9 cellular contexts compared by ENCODE assay signal in the genomic region with DNA sequence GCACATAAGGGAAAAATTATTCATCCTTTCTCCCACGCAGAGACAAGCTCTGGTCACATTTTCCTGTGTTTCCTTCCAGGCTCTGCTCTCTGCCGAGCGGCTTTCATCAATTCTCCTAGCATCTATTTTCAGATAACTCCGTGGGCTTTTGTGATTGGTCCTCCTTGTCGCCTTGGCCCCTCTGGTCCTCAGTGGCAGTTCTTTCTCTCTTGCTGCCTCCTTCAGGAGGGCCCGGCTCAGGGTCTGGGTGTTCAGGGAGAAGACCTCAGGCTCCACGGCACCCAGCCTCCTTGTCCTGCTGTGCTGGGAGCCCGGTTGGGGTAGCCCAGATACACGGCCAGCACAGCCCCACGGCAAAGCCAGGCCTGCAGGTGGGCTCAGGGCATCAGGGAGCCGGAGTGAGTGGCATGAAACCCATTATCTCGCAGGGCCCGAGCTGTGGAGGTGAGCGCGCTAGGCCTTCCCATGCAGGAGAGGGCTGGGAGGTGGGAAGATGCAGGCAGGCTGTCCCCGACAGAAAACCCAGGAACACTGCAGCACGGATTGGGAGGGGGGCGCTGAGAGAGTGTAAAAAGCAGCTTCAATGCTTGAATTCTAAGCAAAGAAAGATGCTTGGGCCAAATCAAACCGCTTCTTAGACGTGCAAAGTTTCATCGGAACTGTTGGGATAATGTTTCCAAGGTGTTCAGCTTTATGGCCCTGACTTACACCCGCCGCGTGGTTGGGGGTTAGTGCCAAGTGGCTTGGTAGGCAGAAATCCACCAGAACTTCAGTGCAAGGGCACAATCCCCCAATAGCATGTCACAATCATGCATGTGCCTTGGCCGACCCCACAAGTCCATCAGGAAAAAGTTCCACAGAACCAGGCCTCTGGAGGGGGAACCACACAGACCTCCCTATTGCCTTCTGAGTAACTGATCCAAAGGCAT.
DNase-seq lines count a peak whose midpoint lies in the region; ATAC-seq, FAIRE-seq and TF ChIP-seq lines count a peak whose summit lies in the region.
"Had no signal": no experiment of that assay in that cellular context is flagged by ENCODE, and none has a peak within 500 bp of the region (broad histone marks: within the 10 kb centered on the region; RNA-seq: fewer than 3 reads in every experiment).

No MANE protein-coding gene starts in this region.

- no peak overlapping the region for H2AFZ ChIP-seq in Loucy (ENCODE audit: low read length)
- peak overlapping the region; percentile 24 for H2AFZ ChIP-seq in mammary epithelial cell (ENCODE audit: low read depth, low read length)

- intact Hi-C loops in mammary epithelial cell (cut with micrococcal nuclease) = loop anchor here (2.0 kb wide), 2 partner anchors 18 to 46 kb away; no protein-coding TSS in a partner anchor

- TF ChIP-seq POLR2A in A549 (IDR thresholded peaks at IDR 0.05; ENCODE audit: low read length) = no peak

- H3K4me2 ChIP-seq in A549 (peak overlapping the region; percentile 92; the same call in 2 of the 3 replicates), Loucy (ENCODE audit: low read depth, low read length, poor library complexity, severe bottlenecking) (peak overlapping the region; percentile 81), mammary epithelial cell (ENCODE audit: insufficient read depth, low read depth, low read length) (peak overlapping the region; percentile 97)

- in situ Hi-C loops in mammary epithelial cell (cut with MboI; ENCODE audit: low sequenced_read_pairs in 2 of 2) = loop anchor here in 1 of 2 donors (5.0 kb wide), 1 partner anchor 48 kb away; no protein-coding TSS in a partner anchor

- no peak overlapping the region for H3K4me3 ChIP-seq in A549
- H3K4me3 ChIP-seq in Loucy (ENCODE audit: low read length, poor library complexity, severe bottlenecking) = peak overlapping the region; percentile 84
- peak overlapping the region; percentile 40 to 72 (median 59) for H3K4me3 ChIP-seq in mammary epithelial cell (replicated peaks in 1 of 3; ENCODE audit: insufficient read depth in 1 of 3, low read depth in 2 of 3, low read length in 3 of 3)
- H3K4me3 ChIP-seq in muscle layer of colon (ENCODE audit: low read depth in 1 of 2, low read length in 2 of 2) = peak overlapping the region; percentile 12 to 18

- POLR2A ChIA-PET in A549 (lab: Yijun Ruan, JAX) = no interaction called here

- CTCF ChIA-PET in A549 (lab: Yijun Ruan, JAX) = interaction anchor here (1.3 kb wide), 1 partner anchor 46 kb away, joined by 3 read pairs; no protein-coding TSS in a partner anchor
- CTCF ChIA-PET in mammary epithelial cell (lab: Charles Lee; ENCODE audit: low non-redundant PET) = no interaction called here

- H4K20me1 ChIP-seq in Loucy (ENCODE audit: insufficient read depth, low read length, poor library complexity, severe bottlenecking) (no peaks in the 10 kb centered on the region), mammary epithelial cell (ENCODE audit: insufficient read depth, low read length) (no peaks in the 10 kb centered on the region)

- H3F3A ChIP-seq in Loucy (ENCODE audit: low read depth) = no peaks in the 10 kb centered on the region

- WGBS in A549 (ENCODE audit: missing lambda C conversion rate) = 95% methylated on average over 17 of the region's 25 CpGs
- 8% methylated on average over 19 of the region's 25 CpGs for WGBS in mammary epithelial cell (ENCODE audit: low coverage, missing lambda C conversion rate)

- TF ChIP-seq CTCF in A549 (IDR thresholded peaks at IDR 0.05) (no peak), Loucy (conservative IDR thresholded peaks at IDR 0.05; ENCODE audit: low read length) (no peak), mammary epithelial cell (conservative IDR thresholded peaks at IDR 0.05 in 1 of 2, IDR thresholded peaks at IDR 0.05 in 1 of 2; ENCODE audit: extremely low read depth in 1 of 2, insufficient read depth in 1 of 2, low read depth in 1 of 2, low read length in 2 of 2) (no peak)

- peaks cover 97% of the 10 kb centered on the region for H3K79me2 ChIP-seq in Loucy (ENCODE audit: insufficient read depth, low read length)
- H3K79me2 ChIP-seq in mammary epithelial cell (ENCODE audit: insufficient read depth, low read length) = peaks cover 97% of the 10 kb centered on the region

- H3K36me3 ChIP-seq in Loucy (ENCODE audit: insufficient read depth, low read length) (no peaks in the 10 kb centered on the region), mammary epithelial cell (ENCODE audit: insufficient read depth, low read length) (no peaks in the 10 kb centered on the region), muscle layer of colon (ENCODE audit: insufficient read depth, low read length) (peaks cover 3% of the 10 kb centered on the region)

- no peaks in the 10 kb centered on the region for H3K9me2 ChIP-seq in Loucy (replicated peaks; ENCODE audit: low read depth, low read length)

- no TSS peak for BruUV-seq in mammary epithelial cell (replicated peaks; lab: Mats Ljungman, UMichigan)

- no peaks in the 10 kb centered on the region for H3K9me3 ChIP-seq in A549
- no peaks in the 10 kb centered on the region for H3K9me3 ChIP-seq in Loucy (ENCODE audit: insufficient read depth, low read depth, low read length)
- H3K9me3 ChIP-seq in mammary epithelial cell (replicated peaks; ENCODE audit: insufficient read depth, low read length) = no peaks in the 10 kb centered on the region
- H3K9me3 ChIP-seq in muscle layer of colon (ENCODE audit: low read length) = no peaks in the 10 kb centered on the region

- no peak for FAIRE-seq in A549 (lab: Jason Lieb, UNC)

- TF ChIP-seq EP300 in A549 (IDR thresholded peaks at IDR 0.05) = no peak

- H3K9ac ChIP-seq in Loucy (ENCODE audit: low read depth, low read length, poor library complexity, severe bottlenecking) (peak overlapping the region; percentile 98), mammary epithelial cell (ENCODE audit: insufficient read depth, low read length) (peak overlapping the region; percentile 92), muscle layer of colon (ENCODE audit: low read length) (peak overlapping the region; percentile 18)

- DNase-seq in A549 (ENCODE audit: low read depth in 1 of 2, low spot score in 1 of 2) (no peak), mammary epithelial cell (peak; percentile 56), glomerular visceral epithelial cell (ENCODE audit: extremely low spot score) (no peak), DMS53 (lab: John Stamatoyannopoulos, UW) (no peak)
- no peak for DNase-seq in stimulated activated CD4-positive, alpha-beta T cell treated with anti-CD3 and anti-CD28 coated beads, Interleukin-2, amount 100 ng/mL, for 24 hours
- DNase-seq in NK-92 treated with Interleukin-12 subunit alpha and Interleukin-12 subunit beta, amount 100 ng/mL, for 24 hours (lab: John Stamatoyannopoulos, UW) = no peak
- DNase-seq: activated gamma-delta T cell had no signal

- no peak for TF ChIP-seq RAD21 in A549 (conservative IDR thresholded peaks at IDR 0.05 in 1 of 2, IDR thresholded peaks at IDR 0.05 in 1 of 2)

- H3K4me1 ChIP-seq in A549 (peaks cover 31% of the 10 kb centered on the region), Loucy (ENCODE audit: insufficient read depth, low read length, poor library complexity, severe bottlenecking) (peaks cover 72% of the 10 kb centered on the region), mammary epithelial cell (ENCODE audit: insufficient read depth, low read length) (peaks cover 73% of the 10 kb centered on the region), muscle layer of colon (ENCODE audit: insufficient read depth, low read length) (peaks cover 69% of the 10 kb centered on the region)

- H3K27ac ChIP-seq in A549 (peak overlapping the region in 1 of 2 experiments; percentile 65; a peak in 2 of 6 replicates), mammary epithelial cell (ENCODE audit: insufficient read depth, low read depth, low read length) (peak overlapping the region; percentile 87), muscle layer of colon (ENCODE audit: low read depth, low read length) (peak overlapping the region; percentile 75)

- H3K27me3 ChIP-seq in Loucy (ENCODE audit: insufficient read depth, low read length, poor library complexity, severe bottlenecking) = no peaks in the 10 kb centered on the region
- H3K27me3 ChIP-seq in mammary epithelial cell (ENCODE audit: insufficient read depth, low read length) = no peaks in the 10 kb centered on the region
- no peaks in the 10 kb centered on the region for H3K27me3 ChIP-seq in muscle layer of colon (ENCODE audit: control insufficient read depth in 1 of 2, insufficient read depth in 2 of 2, low read length in 2 of 2)

- no peak for ATAC-seq in A549

- dilution Hi-C loops in mammary epithelial cell (cut with HindIII; ENCODE audit: low sequenced_read_pairs) = no loop called here

TF ChIP-seq in A549, 52 proteins besides CTCF, POLR2A, EP300 and RAD21 (continues in another document):
- TF ChIP-seq RFX5 (IDR thresholded peaks at IDR 0.05) (no peak), HEYL (CRISPR knock-in tag; IDR thresholded peaks at IDR 0.05) (no peak), POLR2AphosphoS2 (conservative IDR thresholded peaks at IDR 0.05; ENCODE audit: low read length) (no peak), KDM1A (IDR thresholded peaks at IDR 0.05; ENCODE audit: low read depth) (no peak), ESRRA (IDR thresholded peaks at IDR 0.05; ENCODE audit: borderline replicate concordance, low read length) (no peak), NPAS2 (CRISPR knock-in tag; IDR thresholded peaks at IDR 0.05; ENCODE audit: borderline replicate concordance) (no peak), CBX2 (IDR thresholded peaks at IDR 0.05; ENCODE audit: borderline replicate concordance, low read depth) (no peak), TP53 (CRISPR knock-in tag; IDR thresholded peaks at IDR 0.05) (no peak), BHLHE40 (IDR thresholded peaks at IDR 0.05; ENCODE audit: low read depth, low read length) (no peak), SMC3 (IDR thresholded peaks at IDR 0.05) (no peak), NFE2L2 (conservative IDR thresholded peaks at IDR 0.05; ENCODE audit: low read length) (no peak)

Comparison
In these comparisons a context has a peak if more than half of its experiments do, and no peak if none do; other contexts are left out.
1. H3K9ac ChIP-seq: peak in every context shown above with its lines; median percentile 98 in Loucy; 92 in mammary epithelial cell; 18 in muscle layer of colon.